Comparison of ENCODE assay signal across 8 cellular contexts in genomic region chr19:45886427-45887310, GRCh38. TPM values are rescaled to one million over a fixed set of nuclear protein-coding genes. Genes with fewer than 3 reads are reported as not detected.
DNase-seq lines count a peak whose midpoint lies in the region; ATAC-seq and TF ChIP-seq lines count a peak whose summit lies in the region.

No MANE protein-coding gene starts in this region.

- CTCF ChIA-PET in HCT116 (lab: Charles Lee): interaction anchor here (0.9 to 2.4 kb wide), 7 partner anchors 14 to 191 kb away, joined by 3 to 28 read pairs (median 5); partner anchors contain the start of genes FOXA3, MYPOP and SYMPK
- CTCF ChIA-PET in activated naive CD4-positive, alpha-beta T cell treated with anti-CD3 and anti-CD28 coated beads for 36 hours (lab: Charles Lee): interaction anchor here (1.0 to 6.4 kb wide), 5 partner anchors 9 to 70 kb away, joined by 3 to 84 read pairs (median 4); partner anchors contain the start of genes FOXA3, MYPOP and SYMPK

- no peaks in the 10 kb centered on the region for H3K9me2 ChIP-seq in HCT116 (ENCODE audit: insufficient read depth)

- H3K9me3 ChIP-seq in ES-I3 (ENCODE audit: control insufficient read depth, insufficient read depth, low read length) (no peaks in the 10 kb centered on the region), HCT116 (ENCODE audit: control insufficient read depth in 1 of 2, insufficient read depth in 1 of 2, low read depth in 1 of 2, low read length in 2 of 2) (no peaks in the 10 kb centered on the region), SJSA1 (replicated peaks) (no peaks in the 10 kb centered on the region; the same call in 1 of the 2 replicates), gastroesophageal sphincter (no peaks in the 10 kb centered on the region), neutrophil (no peaks in the 10 kb centered on the region), subcutaneous abdominal adipose tissue (ENCODE audit: control insufficient read depth in 5 of 5, low read length in 5 of 5) (no peaks in the 10 kb centered on the region)

- H3K36me3 ChIP-seq in ES-I3 (ENCODE audit: insufficient read depth, low read length) (no peaks in the 10 kb centered on the region), HCT116 (ENCODE audit: control insufficient read depth in 1 of 2, insufficient read depth in 2 of 2, low read length in 2 of 2) (no peaks in the 10 kb centered on the region), SJSA1 (peaks cover 35% of the 10 kb centered on the region), gastroesophageal sphincter (peaks cover 0 to 36% of the 10 kb centered on the region in 2 donors), neutrophil (peaks cover 18% of the 10 kb centered on the region), subcutaneous abdominal adipose tissue (ENCODE audit: control insufficient read depth in 5 of 5, insufficient read depth in 5 of 5, low read length in 5 of 5) (peaks cover 0 to 15% (median 3%) of the 10 kb centered on the region in 5 donors)

- no peaks in the 10 kb centered on the region for H4K20me1 ChIP-seq in HCT116 (ENCODE audit: insufficient read depth)

- ATAC-seq in HCT116 (peak; percentile 69), gastroesophageal sphincter (peak; percentile 91)

- H3K4me1 Mint-ChIP-seq in activated naive CD4-positive, alpha-beta T cell treated with anti-CD3 and anti-CD28 coated beads for 36 hours (ENCODE audit: low read depth): peaks cover 24% of the 10 kb centered on the region

- no TSS peak for BruUV-seq in HCT116 (replicated peaks; lab: Mats Ljungman, UMichigan)

- peaks cover 15% of the 10 kb centered on the region for H3K79me2 ChIP-seq in HCT116 (ENCODE audit: insufficient read depth, low read length)

- H3K4me2 ChIP-seq in HCT116 (ENCODE audit: low read length): peak overlapping the region; percentile 89

- 4 to 22% methylated on average over 5 to 6 of the region's 36 CpGs for WGBS in gastroesophageal sphincter (ENCODE audit: low coverage in 1 of 2), 2 donors

- H3K36me3 Mint-ChIP-seq in activated naive CD4-positive, alpha-beta T cell treated with anti-CD3 and anti-CD28 coated beads for 36 hours (ENCODE audit: low read depth): peaks cover 9% of the 10 kb centered on the region

- H3K27me3 ChIP-seq in HCT116 (ENCODE audit: insufficient read depth, low read length) (no peaks in the 10 kb centered on the region), SJSA1 (replicated peaks) (no peaks in the 10 kb centered on the region), gastroesophageal sphincter (no peaks in the 10 kb centered on the region), neutrophil (peaks cover 16% of the 10 kb centered on the region), subcutaneous abdominal adipose tissue (ENCODE audit: control insufficient read depth in 5 of 5, insufficient read depth in 4 of 5, low read length in 5 of 5) (no peaks in the 10 kb centered on the region)

- peak overlapping the region; percentile 94 for H3K4me3 Mint-ChIP-seq in activated naive CD4-positive, alpha-beta T cell treated with anti-CD3 and anti-CD28 coated beads for 36 hours

- TF ChIP-seq CTCF in HCT116 (IDR thresholded peaks at IDR 0.05 in 2 of 3, conservative IDR thresholded peaks at IDR 0.05 in 1 of 3; ENCODE audit: borderline replicate concordance in 1 of 3, insufficient read depth in 1 of 3, low read depth in 2 of 3, low read length in 2 of 3) (no peak), gastroesophageal sphincter (IDR thresholded peaks at IDR 0.05) (peak in 1 of 4 experiments; percentile 1), neutrophil (IDR thresholded peaks at IDR 0.05) (no peak)

- intact Hi-C loops in HCT116 (cut with micrococcal nuclease): loop anchor here (1.0 to 2.0 kb wide), 2 partner anchors 16 to 23 kb away; partner anchors contain the start of genes MYPOP and SYMPK
- intact Hi-C loops in activated naive CD4-positive, alpha-beta T cell treated with anti-CD3 and anti-CD28 coated beads for 36 hours (cut with micrococcal nuclease): loop anchor here (1.0 to 10.0 kb wide), 10 partner anchors 16 to 458 kb away; partner anchors contain the start of genes CCDC61, FBXO46, MYPOP and PPP5C

- H2AFZ ChIP-seq in HCT116 (ENCODE audit: low read depth, low read length, poor library complexity, severe bottlenecking): peak overlapping the region; percentile 44

- peak overlapping the region; percentile 91 for H3K27ac ChIP-seq in HCT116 (ENCODE audit: low read depth, low read length)
- peak overlapping the region; percentile 80 for H3K27ac ChIP-seq in SJSA1
- peak overlapping the region; percentile 73 to 93 (median 90) for H3K27ac ChIP-seq in gastroesophageal sphincter
- H3K27ac ChIP-seq in neutrophil: peak overlapping the region; percentile 90
- H3K27ac ChIP-seq in subcutaneous abdominal adipose tissue (ENCODE audit: low read depth, low read length): peak overlapping the region; percentile 92

- H3K4me1 ChIP-seq in ES-I3 (ENCODE audit: insufficient read depth, low read length): peaks cover 6% of the 10 kb centered on the region; the same call in 1 of the 2 replicates
- H3K4me1 ChIP-seq in HCT116 (ENCODE audit: control insufficient read depth in 1 of 2, insufficient read depth in 2 of 2, low read length in 2 of 2): peaks cover 17 to 39% of the 10 kb centered on the region in 2 experiments
- H3K4me1 ChIP-seq in SJSA1 (replicated peaks): peaks cover 25% of the 10 kb centered on the region
- H3K4me1 ChIP-seq in gastroesophageal sphincter: peaks cover 0 to 53% (median 34%) of the 10 kb centered on the region in 3 donors
- H3K4me1 ChIP-seq in neutrophil (ENCODE audit: control insufficient read depth in 1 of 2, insufficient read depth in 1 of 2, low read depth in 1 of 2, low read length in 1 of 2): peaks cover 26 to 42% of the 10 kb centered on the region in 2 experiments
- H3K4me1 ChIP-seq in subcutaneous abdominal adipose tissue (ENCODE audit: control insufficient read depth in 5 of 5, insufficient read depth in 5 of 5, low read length in 5 of 5): peaks cover 3 to 44% (median 42%) of the 10 kb centered on the region in 5 donors

- TF ChIP-seq POLR2A in HCT116 (IDR thresholded peaks at IDR 0.05; ENCODE audit: borderline replicate concordance, extremely low read depth, insufficient read depth, insufficient read length) (no peak), gastroesophageal sphincter (IDR thresholded peaks at IDR 0.05) (peak in 1 of 2 donors; percentile 29)

- RAD21 ChIA-PET in HCT116 (lab: Charles Lee; ENCODE audit: low non-redundant PET in 1 of 2, low total read pairs in 2 of 2, uncharacterized antibody in 2 of 2, unreplicated experiment in 2 of 2): interaction anchor here in 1 of 2 experiments (1.2 kb wide), 1 partner anchor 23 kb away, joined by 6 read pairs; the partner anchor contains the start of gene FOXA3

- peak; percentile 90 for DNase-seq in HCT116 (ENCODE audit: low read depth, low spot score)
- DNase-seq in NAMALWA (ENCODE audit: low spot score): peak; percentile 96
- DNase-seq in SJSA1 (ENCODE audit: low read depth in 1 of 2, low spot score in 2 of 2): peak; percentile 92 to 94
- peak; percentile 98 for DNase-seq in activated naive CD4-positive, alpha-beta T cell treated with anti-CD3 and anti-CD28 coated beads for 36 hours

- TF ChIP-seq RAD21 in HCT116 (IDR thresholded peaks at IDR 0.05; ENCODE audit: low read depth): no peak

- H3K4me3 ChIP-seq in HCT116 (replicated peaks in 1 of 2; ENCODE audit: low read depth in 1 of 2, low read length in 2 of 2): peak overlapping the region; percentile 71 to 75
- peak overlapping the region; percentile 86 for H3K4me3 ChIP-seq in SJSA1
- peak overlapping the region; percentile 47 to 78 for H3K4me3 ChIP-seq in gastroesophageal sphincter
- H3K4me3 ChIP-seq in neutrophil (ENCODE audit: low read depth in 1 of 2, low read length in 1 of 2): peak overlapping the region; percentile 76 to 83
- H3K4me3 ChIP-seq in subcutaneous abdominal adipose tissue (ENCODE audit: low read depth in 1 of 5, low read length in 5 of 5): peak overlapping the region; percentile 76 to 93 (median 86)

- POLR2A ChIA-PET in HCT116 (lab: Charles Lee): interaction anchor here (0.7 to 1.2 kb wide), 8 partner anchors 16 to 112 kb away, joined by 3 to 13 read pairs (median 4); partner anchors contain the start of genes CCDC61, FOXA3, MYPOP and SYMPK

- peak overlapping the region; percentile 99 for H3K9ac ChIP-seq in ES-I3 (ENCODE audit: low read depth, low read length)
- peak overlapping the region; percentile 82 for H3K9ac ChIP-seq in HCT116 (ENCODE audit: low read length)
- H3K9ac ChIP-seq in subcutaneous abdominal adipose tissue (ENCODE audit: low read length in 5 of 5): peak overlapping the region; percentile 87 to 98 (median 93)

- H3K27ac Mint-ChIP-seq in activated naive CD4-positive, alpha-beta T cell treated with anti-CD3 and anti-CD28 coated beads for 36 hours: peak overlapping the region; percentile 95

- no peaks in the 10 kb centered on the region for H3K27me3 Mint-ChIP-seq in activated naive CD4-positive, alpha-beta T cell treated with anti-CD3 and anti-CD28 coated beads for 36 hours (ENCODE audit: low read depth)

- H3K9me3 Mint-ChIP-seq in activated naive CD4-positive, alpha-beta T cell treated with anti-CD3 and anti-CD28 coated beads for 36 hours: no peaks in the 10 kb centered on the region

- TF ChIP-seq EP300 in gastroesophageal sphincter (IDR thresholded peaks at IDR 0.05): no peak

RNA-seq across cellular contexts. Expression of gene IRF2BP1, which starts 0.7 kb away (rescaled TPM):
- total RNA-seq in HCT116 (2021; ENCODE audit: unreplicated experiment) (33.9 TPM), gastroesophageal sphincter (10 to 100 TPM; 25.2 to 53.3 (median 36.2) TPM)
- 18.9 and 19.0 TPM in 2 replicates for polyA plus RNA-seq in HCT116 (2012)
- 42.9 and 50.1 TPM in 2 replicates for total RNA-seq in SJSA1 (2014; rRNA removed; shearing (Covaris generic))
- 10 to 100 TPM; 11.4 TPM for total RNA-seq in activated naive CD4-positive, alpha-beta T cell treated with anti-CD3 and anti-CD28 coated beads for 36 hours

RNA-seq across cellular contexts. Expression of gene MYPOP, which starts 15.7 kb away (rescaled TPM):
- total RNA-seq in HCT116 (2021; ENCODE audit: unreplicated experiment) (10.8 TPM), gastroesophageal sphincter (1 to 10 TPM; 1.3 to 4.6 (median 2.8) TPM)
- polyA plus RNA-seq in HCT116 (2012): 4.9 and 5.7 TPM in 2 replicates
- 1.3 and 1.4 TPM in 2 replicates for total RNA-seq in SJSA1 (2014; rRNA removed; shearing (Covaris generic))
- 1 to 10 TPM; 4.5 to 4.8 TPM for total RNA-seq in activated naive CD4-positive, alpha-beta T cell treated with anti-CD3 and anti-CD28 coated beads for 36 hours

RNA-seq across cellular contexts. Expression of gene FOXA3, which starts 22.5 kb away (rescaled TPM):
- total RNA-seq in HCT116 (2021; ENCODE audit: unreplicated experiment) (5.8 TPM), gastroesophageal sphincter (under 1 TPM in 1 of 4 donors, not detected in 3; 0.42 TPM)
- polyA plus RNA-seq in HCT116 (2012): 6.5 and 7.2 TPM in 2 replicates
- not detected in 2 replicates for total RNA-seq in SJSA1 (2014; rRNA removed; shearing (Covaris generic))
- total RNA-seq in activated naive CD4-positive, alpha-beta T cell treated with anti-CD3 and anti-CD28 coated beads for 36 hours: under 1 TPM in 1 of 2 experiments, not detected in 1; 0.20 TPM

RNA-seq across cellular contexts. Expression of gene SYMPK, which starts 23.7 kb away (rescaled TPM):
- total RNA-seq in HCT116 (2021; ENCODE audit: unreplicated experiment) (117 TPM), gastroesophageal sphincter (10 to 100 TPM; 25.5 to 35.6 (median 30.8) TPM)
- 97.3 and 102 TPM in 2 replicates for polyA plus RNA-seq in HCT116 (2012)
- 32.4 and 55.0 TPM in 2 replicates for total RNA-seq in SJSA1 (2014; rRNA removed; shearing (Covaris generic))
- 10 to 100 TPM; 96.9 to 97.4 TPM for total RNA-seq in activated naive CD4-positive, alpha-beta T cell treated with anti-CD3 and anti-CD28 coated beads for 36 hours

RNA-seq across cellular contexts. Expression of gene NANOS2, which starts 27.9 kb away (rescaled TPM):
- total RNA-seq in HCT116 (2021; ENCODE audit: unreplicated experiment) (not detected), gastroesophageal sphincter (not detected)
- not detected in 2 replicates for polyA plus RNA-seq in HCT116 (2012)
- total RNA-seq in SJSA1 (2014; rRNA removed; shearing (Covaris generic)): not detected in 2 replicates
- total RNA-seq in activated naive CD4-positive, alpha-beta T cell treated with anti-CD3 and anti-CD28 coated beads for 36 hours: not detected

Comparison
In these comparisons a context has a peak if more than half of its experiments do, and no peak if none do; other contexts are left out.
1. Peak in every context shown above with its lines: DNase-seq, ATAC-seq, H3K4me3 ChIP-seq and H3K27ac ChIP-seq.